ENCODE assay signal across 10 cellular contexts in genomic region chr17:42853004-42853403, GRCh38. TPM values are rescaled to one million over a fixed set of nuclear protein-coding genes. Genes with fewer than 3 reads are reported as not detected.
A peak's percentile ranks its signal among the peaks of the same experiment; 100 is the strongest.
DNase-seq lines count a peak whose midpoint lies in the region; FAIRE-seq and TF ChIP-seq lines count a peak whose summit lies in the region.
"Had no signal": no experiment of that assay in that cellular context is flagged by ENCODE, and none has a peak within 500 bp of the region (broad histone marks: within the 10 kb centered on the region; RNA-seq: fewer than 3 reads in every experiment).

No MANE protein-coding gene starts in this region.

- peak overlapping the region; percentile 44 to 47 for H3K4me3 ChIP-seq in kidney (ENCODE audit: low read length in 2 of 2)
- peak overlapping the region in 3 of 4 donors; percentile 26 to 46 (median 28) for H3K4me3 ChIP-seq in transverse colon

- DNase-seq in kidney (peak; percentile 71), transverse colon (no peak), NCI-H187 treated with DMSO at 0.1 percent for 48 hours (lab: John Stamatoyannopoulos, UW) (no peak)
- DNase-seq: activated T-cell treated with anti-CD3 and anti-CD28 coated beads, Interleukin-2, amount 50 U/mL, for 1 hour; foreskin melanocyte; NCI-H1930; PC-3; stimulated activated CD4-positive, alpha-beta T cell treated with anti-CD3 and anti-CD28 coated beads, Interleukin-15, amount 100 ng/mL, for 24 hours had no signal

- peaks cover 23% of the 10 kb centered on the region for H3K27me3 ChIP-seq in transverse colon

- intact Hi-C loops in kidney (cut with DNase I): no loop called here
- intact Hi-C loops in transverse colon (cut with DNase I; ENCODE audit: low total_unique reads): no loop called here

- WGBS in transverse colon (ENCODE audit: low coverage in 1 of 2), 2 donors: 48 to 67% methylated on average over 3 to 4 of the region's 4 CpGs

- H3K4me1 ChIP-seq in kidney (ENCODE audit: control insufficient read depth in 1 of 2, insufficient read depth in 1 of 2, low read depth in 1 of 2, low read length in 2 of 2): peaks cover 9 to 23% of the 10 kb centered on the region in 2 donors
- H3K4me1 ChIP-seq in transverse colon: peaks cover 5 to 20% (median 15%) of the 10 kb centered on the region in 4 donors

- H3K9me3 ChIP-seq in kidney (ENCODE audit: control insufficient read depth in 1 of 2, low read length in 2 of 2) (no peaks in the 10 kb centered on the region), transverse colon (no peaks in the 10 kb centered on the region)

- no peaks in the 10 kb centered on the region for H3K36me3 ChIP-seq in kidney (ENCODE audit: control insufficient read depth in 1 of 2, insufficient read depth in 2 of 2, low read length in 2 of 2)
- H3K36me3 ChIP-seq in transverse colon: no peaks in the 10 kb centered on the region

- in situ Hi-C loops in transverse colon (cut with MboI; ENCODE audit: low pct_ligation_motif_present in 1 of 4, low pct_unique_long_range_greater_than_20kb in 1 of 4, low sequenced_read_pairs in 3 of 4): loop anchor here in 1 of 4 donors (10.0 kb wide), 1 partner anchor 72 kb away; no protein-coding TSS in a partner anchor

- peak; percentile 15 for TF ChIP-seq POLR2A in transverse colon (IDR thresholded peaks at IDR 0.05)

- TF ChIP-seq CTCF in kidney (IDR thresholded peaks at IDR 0.05; ENCODE audit: borderline replicate concordance, extremely low read depth, insufficient read depth): no peak
- TF ChIP-seq CTCF in transverse colon (IDR thresholded peaks at IDR 0.05): no peak

- no peak for FAIRE-seq in kidney (lab: Jason Lieb, UNC)

- no peak for TF ChIP-seq EP300 in transverse colon (IDR thresholded peaks at IDR 0.05; ENCODE audit: low read depth)

- H3K27ac ChIP-seq in kidney (ENCODE audit: low read depth in 2 of 2, low read length in 2 of 2): peak overlapping the region in 1 of 2 donors; percentile 22
- H3K27ac ChIP-seq in transverse colon: peak overlapping the region; percentile 76 to 85 (median 79)

- peak overlapping the region; percentile 15 to 39 for H3K9ac ChIP-seq in kidney (ENCODE audit: low read length in 2 of 2)

RNA-seq across cellular contexts. Expression of gene AOC3, which starts 2.0 kb away (rescaled TPM):
- total RNA-seq in kidney (40.6 TPM), transverse colon (100 to 1,000 TPM in 1 of 4 donors, 10 to 100 TPM in 3; 14.3 to 134 (median 35.2) TPM)
- 15.1 TPM for polyA plus RNA-seq in kidney (ENCODE audit: insufficient read depth, low read depth, low replicate concordance)

RNA-seq across cellular contexts. Expression of gene AOC2, which starts 8.6 kb away (rescaled TPM):
- total RNA-seq in kidney: 1.2 TPM
- 0.58 TPM for polyA plus RNA-seq in kidney (ENCODE audit: insufficient read depth, low read depth, low replicate concordance)
- 1 to 10 TPM in 2 of 4 donors, under 1 TPM in 2; 0.55 to 6.0 (median 1.1) TPM for total RNA-seq in transverse colon

RNA-seq across cellular contexts. Expression of gene PSME3, which starts 19.8 kb away (rescaled TPM):
- 115 TPM for total RNA-seq in kidney
- 60.3 TPM for polyA plus RNA-seq in kidney (ENCODE audit: insufficient read depth, low read depth, low replicate concordance)
- 100 to 1,000 TPM in 1 of 4 donors, 10 to 100 TPM in 3; 37.0 to 131 (median 60.4) TPM for total RNA-seq in transverse colon

RNA-seq across cellular contexts. Expression of gene BECN1, which starts 28.9 kb away (rescaled TPM):
- total RNA-seq in kidney (95.1 TPM), transverse colon (100 to 1,000 TPM in 3 of 4 donors, 10 to 100 TPM in 1; 78.2 to 199 (median 120) TPM)
- 65.9 TPM for polyA plus RNA-seq in kidney (ENCODE audit: insufficient read depth, low read depth, low replicate concordance)

RNA-seq across cellular contexts. Expression of gene G6PC1, which starts 47.6 kb away (rescaled TPM):
- total RNA-seq in kidney (0.16 TPM), transverse colon (under 1 TPM in 2 of 4 donors, not detected in 2; 0.32 to 0.68 TPM)
- polyA plus RNA-seq in kidney (ENCODE audit: insufficient read depth, low read depth, low replicate concordance): 10.5 TPM
- total RNA-seq: mesothelial cell of epicardium, PC-3, subcutaneous adipose tissue had no signal
